ENCODE assay signal across 1 cellular context in the genomic region with DNA sequence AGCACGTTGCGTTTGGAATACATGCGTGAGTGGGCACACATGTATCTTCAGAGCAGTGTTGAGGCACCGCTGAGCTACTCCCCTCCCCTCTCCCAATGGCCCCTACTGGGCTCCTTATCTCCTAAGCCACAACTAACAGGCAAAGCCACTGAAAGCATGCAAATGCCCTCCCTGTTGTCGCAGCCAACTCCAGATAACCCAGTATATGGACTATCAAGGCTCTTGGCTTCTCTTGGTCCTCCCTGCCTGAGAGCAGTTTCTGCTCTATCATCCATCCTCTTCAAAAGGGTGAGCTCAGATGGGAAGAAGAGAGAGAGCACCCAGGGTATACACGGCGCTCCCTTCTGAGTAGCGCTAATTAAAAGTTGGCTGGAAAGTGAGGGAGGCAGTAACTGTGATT.
A peak's percentile ranks its signal among the peaks of the same experiment; 100 is the strongest.
TF ChIP-seq lines count a peak whose summit lies in the region.

No MANE protein-coding gene starts in this region.

TF ChIP-seq in K562, 482 proteins besides CTCF, POLR2A, EP300 and RAD21 (continued from another document and continues in another):
- TF ChIP-seq, protein P1, sequence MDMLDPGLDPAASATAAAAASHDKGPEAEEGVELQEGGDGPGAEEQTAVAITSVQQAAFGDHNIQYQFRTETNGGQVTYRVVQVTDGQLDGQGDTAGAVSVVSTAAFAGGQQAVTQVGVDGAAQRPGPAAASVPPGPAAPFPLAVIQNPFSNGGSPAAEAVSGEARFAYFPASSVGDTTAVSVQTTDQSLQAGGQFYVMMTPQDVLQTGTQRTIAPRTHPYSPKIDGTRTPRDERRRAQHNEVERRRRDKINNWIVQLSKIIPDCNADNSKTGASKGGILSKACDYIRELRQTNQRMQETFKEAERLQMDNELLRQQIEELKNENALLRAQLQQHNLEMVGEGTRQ (CRISPR knock-in tag; IDR thresholded peaks at IDR 0.05) = no peak
- TF ChIP-seq GTF2E2 (tag; IDR thresholded peaks at IDR 0.05) = no peak
- TF ChIP-seq, protein P2, sequence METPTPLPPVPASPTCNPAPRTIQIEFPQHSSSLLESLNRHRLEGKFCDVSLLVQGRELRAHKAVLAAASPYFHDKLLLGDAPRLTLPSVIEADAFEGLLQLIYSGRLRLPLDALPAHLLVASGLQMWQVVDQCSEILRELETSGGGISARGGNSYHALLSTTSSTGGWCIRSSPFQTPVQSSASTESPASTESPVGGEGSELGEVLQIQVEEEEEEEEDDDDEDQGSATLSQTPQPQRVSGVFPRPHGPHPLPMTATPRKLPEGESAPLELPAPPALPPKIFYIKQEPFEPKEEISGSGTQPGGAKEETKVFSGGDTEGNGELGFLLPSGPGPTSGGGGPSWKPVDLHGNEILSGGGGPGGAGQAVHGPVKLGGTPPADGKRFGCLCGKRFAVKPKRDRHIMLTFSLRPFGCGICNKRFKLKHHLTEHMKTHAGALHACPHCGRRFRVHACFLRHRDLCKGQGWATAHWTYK (CRISPR knock-in tag; IDR thresholded peaks at IDR 0.05) = 0 out of 2 replicates have a peak, but pooled peaks have one; percentile 45
- peak; percentile 80 for TF ChIP-seq TAL1 (IDR thresholded peaks at IDR 0.05)
- no peak for TF ChIP-seq ZNF445 (CRISPR knock-in tag; IDR thresholded peaks at IDR 0.05; ENCODE audit: low read depth)
- no peak for TF ChIP-seq FUS (optimal IDR thresholded peaks at IDR 0.05; ENCODE audit: low read depth, low read length)
- TF ChIP-seq TRIM24 (IDR thresholded peaks at IDR 0.05) = peak; percentile 31 to 50; a peak in 2 of 4 replicates
- TF ChIP-seq, protein P3, sequence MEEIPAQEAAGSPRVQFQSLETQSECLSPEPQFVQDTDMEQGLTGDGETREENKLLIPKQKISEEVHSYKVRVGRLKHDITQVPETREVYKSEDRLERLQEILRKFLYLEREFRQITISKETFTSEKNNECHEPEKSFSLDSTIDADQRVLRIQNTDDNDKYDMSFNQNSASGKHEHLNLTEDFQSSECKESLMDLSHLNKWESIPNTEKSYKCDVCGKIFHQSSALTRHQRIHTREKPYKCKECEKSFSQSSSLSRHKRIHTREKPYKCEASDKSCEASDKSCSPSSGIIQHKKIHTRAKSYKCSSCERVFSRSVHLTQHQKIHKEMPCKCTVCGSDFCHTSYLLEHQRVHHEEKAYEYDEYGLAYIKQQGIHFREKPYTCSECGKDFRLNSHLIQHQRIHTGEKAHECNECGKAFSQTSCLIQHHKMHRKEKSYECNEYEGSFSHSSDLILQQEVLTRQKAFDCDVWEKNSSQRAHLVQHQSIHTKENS (CRISPR knock-in tag; IDR thresholded peaks at IDR 0.05) = no peak
- TF ChIP-seq, protein P4, sequence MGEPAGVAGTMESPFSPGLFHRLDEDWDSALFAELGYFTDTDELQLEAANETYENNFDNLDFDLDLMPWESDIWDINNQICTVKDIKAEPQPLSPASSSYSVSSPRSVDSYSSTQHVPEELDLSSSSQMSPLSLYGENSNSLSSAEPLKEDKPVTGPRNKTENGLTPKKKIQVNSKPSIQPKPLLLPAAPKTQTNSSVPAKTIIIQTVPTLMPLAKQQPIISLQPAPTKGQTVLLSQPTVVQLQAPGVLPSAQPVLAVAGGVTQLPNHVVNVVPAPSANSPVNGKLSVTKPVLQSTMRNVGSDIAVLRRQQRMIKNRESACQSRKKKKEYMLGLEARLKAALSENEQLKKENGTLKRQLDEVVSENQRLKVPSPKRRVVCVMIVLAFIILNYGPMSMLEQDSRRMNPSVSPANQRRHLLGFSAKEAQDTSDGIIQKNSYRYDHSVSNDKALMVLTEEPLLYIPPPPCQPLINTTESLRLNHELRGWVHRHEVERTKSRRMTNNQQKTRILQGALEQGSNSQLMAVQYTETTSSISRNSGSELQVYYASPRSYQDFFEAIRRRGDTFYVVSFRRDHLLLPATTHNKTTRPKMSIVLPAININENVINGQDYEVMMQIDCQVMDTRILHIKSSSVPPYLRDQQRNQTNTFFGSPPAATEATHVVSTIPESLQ (CRISPR knock-in tag; IDR thresholded peaks at IDR 0.05) = no peak
- TF ChIP-seq PURB (CRISPR knock-in tag; IDR thresholded peaks at IDR 0.05; ENCODE audit: low read depth) = no peak
- TF ChIP-seq TFAM (CRISPR knock-in tag; conservative IDR thresholded peaks at IDR 0.05) = no peak
- peak in 1 of 3 experiments; percentile 8 for TF ChIP-seq YY1 (IDR thresholded peaks at IDR 0.05; ENCODE audit: borderline replicate concordance in 1 of 3, control insufficient read depth in 1 of 3, extremely low read depth in 1 of 3, insufficient read depth in 3 of 3, insufficient read length in 1 of 3, insufficient replicate concordance in 2 of 3, low read depth in 1 of 3, low read length in 2 of 3)
- TF ChIP-seq ZNF311 (CRISPR knock-in tag; IDR thresholded peaks at IDR 0.05) = no peak
- TF ChIP-seq, protein P5, sequence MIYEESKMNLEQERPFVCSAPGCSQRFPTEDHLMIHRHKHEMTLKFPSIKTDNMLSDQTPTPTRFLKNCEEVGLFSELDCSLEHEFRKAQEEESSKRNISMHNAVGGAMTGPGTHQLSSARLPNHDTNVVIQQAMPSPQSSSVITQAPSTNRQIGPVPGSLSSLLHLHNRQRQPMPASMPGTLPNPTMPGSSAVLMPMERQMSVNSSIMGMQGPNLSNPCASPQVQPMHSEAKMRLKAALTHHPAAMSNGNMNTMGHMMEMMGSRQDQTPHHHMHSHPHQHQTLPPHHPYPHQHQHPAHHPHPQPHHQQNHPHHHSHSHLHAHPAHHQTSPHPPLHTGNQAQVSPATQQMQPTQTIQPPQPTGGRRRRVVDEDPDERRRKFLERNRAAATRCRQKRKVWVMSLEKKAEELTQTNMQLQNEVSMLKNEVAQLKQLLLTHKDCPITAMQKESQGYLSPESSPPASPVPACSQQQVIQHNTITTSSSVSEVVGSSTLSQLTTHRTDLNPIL (CRISPR knock-in tag; IDR thresholded peaks at IDR 0.05) = no peak
- peak in 1 of 2 experiments; percentile 61; a peak in 2 of 4 replicates for TF ChIP-seq MAZ (CRISPR knock-in tag; conservative IDR thresholded peaks at IDR 0.05 in 1 of 2, IDR thresholded peaks at IDR 0.05 in 1 of 2)
- no peak for TF ChIP-seq RBBP5 (IDR thresholded peaks at IDR 0.05; ENCODE audit: borderline replicate concordance, insufficient read depth, low read length, poor library complexity, severe bottlenecking)
- TF ChIP-seq CSDE1 (IDR thresholded peaks at IDR 0.05) = no peak
- no peak for TF ChIP-seq ZNF584 (CRISPR knock-in tag; IDR thresholded peaks at IDR 0.05; ENCODE audit: low read depth)
- TF ChIP-seq NFYB (IDR thresholded peaks at IDR 0.05; ENCODE audit: extremely low read depth, insufficient read length) = no peak
- TF ChIP-seq BDP1 (IDR thresholded peaks at IDR 0.05; ENCODE audit: insufficient read depth, insufficient read length) = no peak
- TF ChIP-seq, protein P6, sequence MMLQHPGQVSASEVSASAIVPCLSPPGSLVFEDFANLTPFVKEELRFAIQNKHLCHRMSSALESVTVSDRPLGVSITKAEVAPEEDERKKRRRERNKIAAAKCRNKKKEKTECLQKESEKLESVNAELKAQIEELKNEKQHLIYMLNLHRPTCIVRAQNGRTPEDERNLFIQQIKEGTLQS (IDR thresholded peaks at IDR 0.05) = no peak
- TF ChIP-seq, protein P6 (CRISPR knock-in tag; conservative IDR thresholded peaks at IDR 0.05) = no peak
- TF ChIP-seq BHLHE40 (IDR thresholded peaks at IDR 0.05; ENCODE audit: low read length) = no peak
- TF ChIP-seq RBM17 (IDR thresholded peaks at IDR 0.05; ENCODE audit: borderline replicate concordance, low read depth, low read length) = no peak
- no peak for TF ChIP-seq NR3C1 (CRISPR knock-in tag; IDR thresholded peaks at IDR 0.05)
- TF ChIP-seq SPI1 (IDR thresholded peaks at IDR 0.05; ENCODE audit: borderline replicate concordance, low read depth, low read length) = no peak
- no peak for TF ChIP-seq POLR2B (IDR thresholded peaks at IDR 0.05; ENCODE audit: low read depth, partially characterized antibody)
- TF ChIP-seq CEBPB (tag; IDR thresholded peaks at IDR 0.05) = no peak
- TF ChIP-seq ILK (tag; IDR thresholded peaks at IDR 0.05; ENCODE audit: borderline replicate concordance, low read depth) = no peak
- TF ChIP-seq SAP30 (IDR thresholded peaks at IDR 0.05; ENCODE audit: borderline replicate concordance, insufficient read depth, low read depth, low read length, poor library complexity, severe bottlenecking) = no peak
- no peak for TF ChIP-seq ZNF146 (CRISPR knock-in tag; IDR thresholded peaks at IDR 0.05; ENCODE audit: unreplicated experiment)
- no peak for TF ChIP-seq ZNF76 (CRISPR knock-in tag; IDR thresholded peaks at IDR 0.05; ENCODE audit: borderline replicate concordance)
- TF ChIP-seq, protein P7, sequence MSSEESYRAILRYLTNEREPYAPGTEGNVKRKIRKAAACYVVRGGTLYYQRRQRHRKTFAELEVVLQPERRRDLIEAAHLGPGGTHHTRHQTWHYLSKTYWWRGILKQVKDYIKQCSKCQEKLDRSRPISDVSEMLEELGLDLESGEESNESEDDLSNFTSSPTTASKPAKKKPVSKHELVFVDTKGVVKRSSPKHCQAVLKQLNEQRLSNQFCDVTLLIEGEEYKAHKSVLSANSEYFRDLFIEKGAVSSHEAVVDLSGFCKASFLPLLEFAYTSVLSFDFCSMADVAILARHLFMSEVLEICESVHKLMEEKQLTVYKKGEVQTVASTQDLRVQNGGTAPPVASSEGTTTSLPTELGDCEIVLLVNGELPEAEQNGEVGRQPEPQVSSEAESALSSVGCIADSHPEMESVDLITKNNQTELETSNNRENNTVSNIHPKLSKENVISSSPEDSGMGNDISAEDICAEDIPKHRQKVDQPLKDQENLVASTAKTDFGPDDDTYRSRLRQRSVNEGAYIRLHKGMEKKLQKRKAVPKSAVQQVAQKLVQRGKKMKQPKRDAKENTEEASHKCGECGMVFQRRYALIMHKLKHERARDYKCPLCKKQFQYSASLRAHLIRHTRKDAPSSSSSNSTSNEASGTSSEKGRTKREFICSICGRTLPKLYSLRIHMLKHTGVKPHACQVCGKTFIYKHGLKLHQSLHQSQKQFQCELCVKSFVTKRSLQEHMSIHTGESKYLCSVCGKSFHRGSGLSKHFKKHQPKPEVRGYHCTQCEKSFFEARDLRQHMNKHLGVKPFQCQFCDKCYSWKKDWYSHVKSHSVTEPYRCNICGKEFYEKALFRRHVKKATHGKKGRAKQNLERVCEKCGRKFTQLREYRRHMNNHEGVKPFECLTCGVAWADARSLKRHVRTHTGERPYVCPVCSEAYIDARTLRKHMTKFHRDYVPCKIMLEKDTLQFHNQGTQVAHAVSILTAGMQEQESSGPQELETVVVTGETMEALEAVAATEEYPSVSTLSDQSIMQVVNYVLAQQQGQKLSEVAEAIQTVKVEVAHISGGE (CRISPR knock-in tag; IDR thresholded peaks at IDR 0.05) = peak in 1 of 3 experiments; percentile 74; a peak in 2 of 6 replicates
- peak; percentile 89 for TF ChIP-seq CBFA2T3 (IDR thresholded peaks at IDR 0.05)
- TF ChIP-seq ZNF583 (CRISPR knock-in tag; IDR thresholded peaks at IDR 0.05) = no peak
- TF ChIP-seq, protein P8, sequence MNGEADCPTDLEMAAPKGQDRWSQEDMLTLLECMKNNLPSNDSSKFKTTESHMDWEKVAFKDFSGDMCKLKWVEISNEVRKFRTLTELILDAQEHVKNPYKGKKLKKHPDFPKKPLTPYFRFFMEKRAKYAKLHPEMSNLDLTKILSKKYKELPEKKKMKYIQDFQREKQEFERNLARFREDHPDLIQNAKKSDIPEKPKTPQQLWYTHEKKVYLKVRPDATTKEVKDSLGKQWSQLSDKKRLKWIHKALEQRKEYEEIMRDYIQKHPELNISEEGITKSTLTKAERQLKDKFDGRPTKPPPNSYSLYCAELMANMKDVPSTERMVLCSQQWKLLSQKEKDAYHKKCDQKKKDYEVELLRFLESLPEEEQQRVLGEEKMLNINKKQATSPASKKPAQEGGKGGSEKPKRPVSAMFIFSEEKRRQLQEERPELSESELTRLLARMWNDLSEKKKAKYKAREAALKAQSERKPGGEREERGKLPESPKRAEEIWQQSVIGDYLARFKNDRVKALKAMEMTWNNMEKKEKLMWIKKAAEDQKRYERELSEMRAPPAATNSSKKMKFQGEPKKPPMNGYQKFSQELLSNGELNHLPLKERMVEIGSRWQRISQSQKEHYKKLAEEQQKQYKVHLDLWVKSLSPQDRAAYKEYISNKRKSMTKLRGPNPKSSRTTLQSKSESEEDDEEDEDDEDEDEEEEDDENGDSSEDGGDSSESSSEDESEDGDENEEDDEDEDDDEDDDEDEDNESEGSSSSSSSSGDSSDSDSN (IDR thresholded peaks at IDR 0.05; ENCODE audit: borderline replicate concordance in 1 of 2, low read depth in 2 of 2, low read length in 2 of 2) = no peak
- no peak for TF ChIP-seq SMARCC2 (IDR thresholded peaks at IDR 0.05; ENCODE audit: low read depth)
- no peak for TF ChIP-seq HDAC6 (IDR thresholded peaks at IDR 0.05; ENCODE audit: low read depth, low read length)
- no peak for TF ChIP-seq ZNF124 (CRISPR knock-in tag; IDR thresholded peaks at IDR 0.05)
- TF ChIP-seq FOXP1 (CRISPR knock-in tag; IDR thresholded peaks at IDR 0.05) = no peak
- no peak for TF ChIP-seq SRSF7 (optimal IDR thresholded peaks at IDR 0.05; ENCODE audit: low read depth, low read length)
- TF ChIP-seq, protein P9, sequence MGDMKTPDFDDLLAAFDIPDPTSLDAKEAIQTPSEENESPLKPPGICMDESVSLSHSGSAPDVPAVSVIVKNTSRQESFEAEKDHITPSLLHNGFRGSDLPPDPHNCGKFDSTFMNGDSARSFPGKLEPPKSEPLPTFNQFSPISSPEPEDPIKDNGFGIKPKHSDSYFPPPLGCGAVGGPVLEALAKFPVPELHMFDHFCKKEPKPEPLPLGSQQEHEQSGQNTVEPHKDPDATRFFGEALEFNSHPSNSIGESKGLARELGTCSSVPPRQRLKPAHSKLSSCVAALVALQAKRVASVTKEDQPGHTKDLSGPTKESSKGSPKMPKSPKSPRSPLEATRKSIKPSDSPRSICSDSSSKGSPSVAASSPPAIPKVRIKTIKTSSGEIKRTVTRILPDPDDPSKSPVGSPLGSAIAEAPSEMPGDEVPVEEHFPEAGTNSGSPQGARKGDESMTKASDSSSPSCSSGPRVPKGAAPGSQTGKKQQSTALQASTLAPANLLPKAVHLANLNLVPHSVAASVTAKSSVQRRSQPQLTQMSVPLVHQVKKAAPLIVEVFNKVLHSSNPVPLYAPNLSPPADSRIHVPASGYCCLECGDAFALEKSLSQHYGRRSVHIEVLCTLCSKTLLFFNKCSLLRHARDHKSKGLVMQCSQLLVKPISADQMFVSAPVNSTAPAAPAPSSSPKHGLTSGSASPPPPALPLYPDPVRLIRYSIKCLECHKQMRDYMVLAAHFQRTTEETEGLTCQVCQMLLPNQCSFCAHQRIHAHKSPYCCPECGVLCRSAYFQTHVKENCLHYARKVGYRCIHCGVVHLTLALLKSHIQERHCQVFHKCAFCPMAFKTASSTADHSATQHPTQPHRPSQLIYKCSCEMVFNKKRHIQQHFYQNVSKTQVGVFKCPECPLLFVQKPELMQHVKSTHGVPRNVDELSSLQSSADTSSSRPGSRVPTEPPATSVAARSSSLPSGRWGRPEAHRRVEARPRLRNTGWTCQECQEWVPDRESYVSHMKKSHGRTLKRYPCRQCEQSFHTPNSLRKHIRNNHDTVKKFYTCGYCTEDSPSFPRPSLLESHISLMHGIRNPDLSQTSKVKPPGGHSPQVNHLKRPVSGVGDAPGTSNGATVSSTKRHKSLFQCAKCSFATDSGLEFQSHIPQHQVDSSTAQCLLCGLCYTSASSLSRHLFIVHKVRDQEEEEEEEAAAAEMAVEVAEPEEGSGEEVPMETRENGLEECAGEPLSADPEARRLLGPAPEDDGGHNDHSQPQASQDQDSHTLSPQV (IDR thresholded peaks at IDR 0.05) = no peak
- no peak for TF ChIP-seq MEIS2 (IDR thresholded peaks at IDR 0.05; ENCODE audit: partially characterized antibody)
- no peak for TF ChIP-seq NONO (IDR thresholded peaks at IDR 0.05; ENCODE audit: low read depth in 2 of 2, low read length in 1 of 2)
